16 cellular contexts compared by ENCODE assay signal in the genomic region with DNA sequence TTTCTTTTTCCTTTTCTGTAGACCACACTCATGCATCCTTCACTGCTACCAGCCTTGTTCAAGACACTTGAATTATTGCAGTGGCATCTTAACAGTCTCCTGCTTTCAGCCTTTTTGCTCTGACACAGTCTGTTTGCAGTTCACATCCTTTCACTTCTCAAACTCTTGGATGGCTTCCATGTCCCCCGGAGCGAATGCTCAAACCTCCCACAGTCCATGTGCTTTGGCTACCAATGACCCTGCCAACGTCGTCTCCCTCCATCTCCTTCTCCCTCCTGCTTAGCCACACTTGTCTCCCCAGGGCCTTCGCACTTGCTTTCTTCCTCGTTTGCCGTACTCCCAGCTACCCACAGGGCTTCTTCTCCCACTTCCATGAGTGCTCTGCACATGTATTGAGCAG.
A peak's percentile ranks its signal among the peaks of the same experiment; 100 is the strongest.
DNase-seq lines count a peak whose midpoint lies in the region; TF ChIP-seq lines count a peak whose summit lies in the region.
"Had no signal": no experiment of that assay in that cellular context is flagged by ENCODE, and none has a peak within 500 bp of the region (broad histone marks: within the 10 kb centered on the region; RNA-seq: fewer than 3 reads in every experiment).

No MANE protein-coding gene starts in this region.

- no peak overlapping the region for H2AFZ ChIP-seq in neuronal stem cell (ENCODE audit: low read length)
- H2AFZ ChIP-seq: GM23338 had no signal

- peaks cover 0 to 3% of the 10 kb centered on the region in 2 donors for H3K9me3 ChIP-seq in neuronal stem cell (replicated peaks in 1 of 2; ENCODE audit: control insufficient read depth in 2 of 2, insufficient read depth in 1 of 2, low read depth in 1 of 2, low read length in 2 of 2)

- WGBS in neuronal stem cell (ENCODE audit: extremely low coverage in 2 of 2, insufficient read length in 2 of 2, insufficient replicate concordance in 1 of 2), 2 donors: no CpG with 5 or more reads among the region's 7 CpGs

- no peak overlapping the region for H2BK15ac ChIP-seq in neuronal stem cell (ENCODE audit: low read length)

- H3K4me3 ChIP-seq in choroid plexus epithelial cell (ENCODE audit: low read depth, low read length) (no peak overlapping the region), neuronal stem cell (ENCODE audit: low read length in 2 of 2) (no peak overlapping the region)
- H3K4me3 ChIP-seq: GM23338 had no signal

- H4K8ac ChIP-seq in neuronal stem cell (ENCODE audit: low read depth, low read length): no peak overlapping the region

- H2AK5ac ChIP-seq in neuronal stem cell (ENCODE audit: low read depth, low read length): no peak overlapping the region

- no peak overlapping the region for H4K91ac ChIP-seq in neuronal stem cell (ENCODE audit: low read depth, low read length, poor library complexity)

- H3K79me1 ChIP-seq in neuronal stem cell (ENCODE audit: low read depth, low read length): no peaks in the 10 kb centered on the region

- H3K23ac ChIP-seq in neuronal stem cell (ENCODE audit: low read depth, low read length, poor library complexity): no peak overlapping the region

- H3K14ac ChIP-seq in neuronal stem cell (ENCODE audit: low read length): no peak overlapping the region

- H3K27ac ChIP-seq in neuronal stem cell (replicated peaks; ENCODE audit: low read length): no peak overlapping the region
- H3K27ac ChIP-seq: 22Rv1 had no signal

- H3K4ac ChIP-seq in neuronal stem cell (ENCODE audit: low read length): no peak overlapping the region

- H2BK12ac ChIP-seq in neuronal stem cell (ENCODE audit: low read length): no peak overlapping the region

- no peak overlapping the region for H2BK120ac ChIP-seq in neuronal stem cell (ENCODE audit: low read depth, low read length)

- no peak overlapping the region for H3K9ac ChIP-seq in neuronal stem cell (ENCODE audit: low read depth, low read length, poor library complexity)

- TF ChIP-seq CTCF in choroid plexus epithelial cell (conservative IDR thresholded peaks at IDR 0.05; ENCODE audit: low read depth, low read length): no peak

- peak overlapping the region; percentile 57 for H3K18ac ChIP-seq in neuronal stem cell (ENCODE audit: low read length)

- H3K27me3 ChIP-seq in neuronal stem cell (ENCODE audit: control insufficient read depth in 3 of 3, insufficient read depth in 3 of 3, low read depth in 1 of 3, low read length in 3 of 3): peaks cover 0 to 3% (median 0%) of the 10 kb centered on the region in 3 experiments

- H2BK5ac ChIP-seq in neuronal stem cell (ENCODE audit: low read length): no peak overlapping the region

- H3K4me1 ChIP-seq in neuronal stem cell (ENCODE audit: control insufficient read depth in 2 of 2, insufficient read depth in 1 of 2, low read depth in 1 of 2, low read length in 2 of 2): no peaks in the 10 kb centered on the region

- DNase-seq in NCI-H345 (lab: John Stamatoyannopoulos, UW): peak; percentile 32
- no peak for DNase-seq in NCI-H345 treated with DMSO at 0.1 percent for 48 hours (lab: John Stamatoyannopoulos, UW; ENCODE audit: unreplicated experiment)
- DNase-seq in M059J (ENCODE audit: low read depth): peak; percentile 73
- DNase-seq in choroid plexus epithelial cell (ENCODE audit: low read depth): peak; percentile 19
- DNase-seq in neuronal stem cell (ENCODE audit: low spot score): no peak
- no peak for DNase-seq in GM19240 (ENCODE audit: insufficient read length, low spot score)
- no peak for DNase-seq in stimulated activated CD4-positive, alpha-beta T cell treated with anti-CD3 and anti-CD28 coated beads, Interleukin-2, amount 100 ng/mL, for 48 hours
- no peak for DNase-seq in activated naive CD4-positive, alpha-beta T cell treated with anti-CD3 and anti-CD28 coated beads, Interleukin-2, amount 50 U/mL, for 16 hours
- DNase-seq: CD8-positive, alpha-beta T cell; COR-L47; DMS153; DMS79 treated with DMSO at 0.1 percent for 48 hours; GF-D8; H9 had no signal

- H3K36me3 ChIP-seq in neuronal stem cell (replicated peaks in 1 of 2; ENCODE audit: control insufficient read depth in 2 of 2, insufficient read depth in 2 of 2, low read length in 2 of 2): no peaks in the 10 kb centered on the region

- no peak overlapping the region for H3K4me2 ChIP-seq in neuronal stem cell (ENCODE audit: insufficient read depth, low read length, poor library complexity, severe bottlenecking)
- H3K4me2 ChIP-seq: GM23338 had no signal

Comparison
In these comparisons a context has a peak if more than half of its experiments do, and no peak if none do; other contexts are left out.
1. DNase-seq: peak in NCI-H345 (single experiment), M059J (single experiment) and choroid plexus epithelial cell (single experiment); none in NCI-H345 treated with DMSO at 0.1 percent for 48 hours (single experiment), neuronal stem cell (single experiment), GM19240 (single experiment), stimulated activated CD4-positive, alpha-beta T cell treated with anti-CD3 and anti-CD28 coated beads, Interleukin-2, amount 100 ng/mL, for 48 hours (0 of 2) and activated naive CD4-positive, alpha-beta T cell treated with anti-CD3 and anti-CD28 coated beads, Interleukin-2, amount 50 U/mL, for 16 hours (single experiment).